15 cellular contexts compared by ENCODE assay signal in genomic region chr2:42293019-42293418, GRCh38.
"Had no signal": no experiment of that assay in that cellular context is flagged by ENCODE, and none has a peak within 500 bp of the region (broad histone marks: within the 10 kb centered on the region; RNA-seq: fewer than 3 reads in every experiment).

No MANE protein-coding gene starts in this region.

- H3K4me3 Mint-ChIP-seq: nephron progenitor cell; stimulated activated naive CD8-positive, alpha-beta T cell treated with anti-CD3 and anti-CD28 coated beads, Interleukin-15, amount 100 ng/mL, for 72 hours; T-helper 2 cell treated with Interferon-gamma antibody and Interleukin-4, amounts not matched to agents 5 μg/mL and 100 μg/mL, for 36 hours had no signal

- H3K27ac Mint-ChIP-seq: nephron progenitor cell; stimulated activated naive CD8-positive, alpha-beta T cell treated with anti-CD3 and anti-CD28 coated beads, Interleukin-15, amount 100 ng/mL, for 72 hours had no signal

- ATAC-seq: body of pancreas; heart left ventricle; left cardiac atrium; right cardiac atrium; stimulated activated naive CD8-positive, alpha-beta T cell treated with anti-CD3 and anti-CD28 coated beads, Interleukin-15, amount 100 ng/mL, for 72 hours had no signal

- H3K9me3 Mint-ChIP-seq: nephron progenitor cell; stimulated activated naive CD8-positive, alpha-beta T cell treated with anti-CD3 and anti-CD28 coated beads, Interleukin-15, amount 100 ng/mL, for 72 hours; T-helper 2 cell treated with Interferon-gamma antibody and Interleukin-4, amounts not matched to agents 5 μg/mL and 100 μg/mL, for 36 hours had no signal

- H3K27me3 Mint-ChIP-seq: stimulated activated naive CD8-positive, alpha-beta T cell treated with anti-CD3 and anti-CD28 coated beads, Interleukin-15, amount 100 ng/mL, for 72 hours had no signal

- H3K4me1 Mint-ChIP-seq: nephron progenitor cell had no signal

- DNase-seq: activated CD8-positive, alpha-beta memory T cell treated with anti-CD3 and anti-CD28 coated beads for 24 hours; activated naive CD4-positive, alpha-beta T cell treated with Interleukin-2 at 50 U/mL for 16 hours; anterior cingulate cortex; body of pancreas; cortex of kidney; heart left ventricle; left cardiac atrium; nephron progenitor cell; right cardiac atrium; SK-N-SH; stimulated activated CD4-positive, alpha-beta T cell treated with anti-CD3 and anti-CD28 coated beads, Interleukin-12 subunit alpha, Interleukin-12 subunit beta, amount 100 ng/mL, for 4 hours; stimulated activated naive CD8-positive, alpha-beta T cell treated with anti-CD3 and anti-CD28 coated beads, Interleukin-15, amount 100 ng/mL, for 72 hours; tibial artery; WERI-Rb-1 had no signal
